ENCODE assay signal across 29 cellular contexts in genomic region chr9:1766042-1766441, GRCh38.
"Had no signal": no experiment of that assay in that cellular context is flagged by ENCODE, and none has a peak within 500 bp of the region (broad histone marks: within the 10 kb centered on the region; RNA-seq: fewer than 3 reads in every experiment).

No MANE protein-coding gene starts in this region.

- DNase-seq: activated B cell treated with CpG ODN at 0.5 μM for 24 hours; activated CD4-positive, alpha-beta T cell treated with anti-CD3 and anti-CD28 coated beads for 48 hours; activated CD4-positive, alpha-beta T cell treated with anti-CD3 and anti-CD28 coated beads, Interleukin-2, amount 50 U/mL, for 1 hour; activated CD4-positive, alpha-beta T cell treated with anti-CD3 and anti-CD28 coated beads, Interleukin-2, amount 50 U/mL, for 48 hours; activated CD8-positive, alpha-beta memory T cell treated with anti-CD3 and anti-CD28 coated beads for 24 hours; activated CD8-positive, alpha-beta T cell treated with anti-CD3 and anti-CD28 coated beads for 36 hours; activated effector memory CD4-positive, alpha-beta T cell treated with Interleukin-2 at 50 U/mL for 16 hours; activated gamma-delta T cell treated with Interleukin-2 at 50 U/mL for 16 hours; activated naive CD4-positive, alpha-beta T cell treated with anti-CD3 and anti-CD28 coated beads, Interleukin-2, amount 50 U/mL, for 16 hours; activated naive CD4-positive, alpha-beta T cell treated with Interleukin-2 at 50 U/mL for 16 hours; activated T-cell treated with anti-CD3 and anti-CD28 coated beads, Interleukin-2, amount 50 U/mL, for 4 hours; amniotic stem cell; anterior cingulate cortex; brain microvascular endothelial cell; dorsolateral prefrontal cortex; effector memory CD4-positive, alpha-beta T cell; erythroblast; foreskin keratinocyte; gastrocnemius medialis; glutamatergic neuron; heart left ventricle; T-helper 9 cell; WERI-Rb-1 had no signal

- H3K36me3 ChIP-seq: brain microvascular endothelial cell, esophagus muscularis mucosa, gastrocnemius medialis, heart left ventricle, WERI-Rb-1 had no signal

- H3K9me3 ChIP-seq: gastrocnemius medialis had no signal

- FAIRE-seq: astrocyte, bronchial epithelial cell had no signal

- ATAC-seq: activated CD4-positive, CD25-positive, alpha-beta regulatory T cell treated with anti-CD3 and anti-CD28 coated beads, Interleukin-2, amount 50 U/mL, for 24 hours; activated CD8-positive, alpha-beta T cell treated with anti-CD3 and anti-CD28 coated beads for 36 hours; activated T-cell treated with anti-CD3 and anti-CD28 coated beads, Interleukin-2, amount 50 U/mL, for 4 hours; activated T-helper 17 cell treated with anti-CD3 and anti-CD28 coated beads, Interleukin-2, amount 50 U/mL, for 72 hours; foreskin keratinocyte; gastrocnemius medialis; heart left ventricle had no signal

- H3K4me3 ChIP-seq: coronary artery, dorsolateral prefrontal cortex, esophagus muscularis mucosa, gastrocnemius medialis, heart left ventricle had no signal

- H3K27me3 ChIP-seq: brain microvascular endothelial cell, foreskin keratinocyte, gastrocnemius medialis, heart left ventricle had no signal

- H3K4me1 ChIP-seq: esophagus muscularis mucosa, foreskin keratinocyte, gastrocnemius medialis, heart left ventricle had no signal

- H3K27ac ChIP-seq: brain microvascular endothelial cell, coronary artery, dorsolateral prefrontal cortex, esophagus muscularis mucosa, foreskin keratinocyte, gastrocnemius medialis, heart left ventricle, WERI-Rb-1 had no signal
